2 cellular contexts compared by ENCODE assay signal in the genomic region with DNA sequence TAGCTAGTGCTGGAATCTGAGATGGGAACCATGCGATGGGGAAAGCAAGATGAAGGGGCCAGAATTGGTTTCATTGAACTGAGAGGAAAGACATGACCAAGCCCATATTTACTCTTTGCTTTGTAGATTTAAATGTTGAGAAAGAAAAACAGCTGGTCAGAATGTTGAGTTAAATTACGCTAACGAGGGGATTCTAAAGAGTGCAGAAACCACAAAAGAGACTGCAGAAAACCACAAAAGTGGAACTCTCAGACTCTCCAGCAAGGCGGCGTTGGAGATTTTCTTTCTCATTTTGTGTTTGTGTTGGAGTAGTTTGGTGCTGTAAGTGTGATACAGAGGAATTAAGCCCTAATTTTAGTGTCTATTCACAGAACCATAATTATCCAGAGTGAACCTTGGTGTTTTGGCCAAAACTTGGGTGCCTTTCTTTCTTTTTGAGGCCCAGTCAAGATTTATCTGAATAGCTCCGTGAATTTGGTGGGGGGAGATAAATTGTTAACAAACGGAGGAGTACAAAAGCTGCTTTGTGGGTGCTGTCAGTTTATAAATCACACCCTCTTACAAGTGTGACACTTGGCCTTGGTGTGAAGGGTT.
TF ChIP-seq lines count a peak whose summit lies in the region.

No MANE protein-coding gene starts in this region.

TF ChIP-seq in SK-N-SH, 30 proteins besides CTCF, POLR2A, EP300 and RAD21 (continued from another document):
- TF ChIP-seq, protein P1, sequence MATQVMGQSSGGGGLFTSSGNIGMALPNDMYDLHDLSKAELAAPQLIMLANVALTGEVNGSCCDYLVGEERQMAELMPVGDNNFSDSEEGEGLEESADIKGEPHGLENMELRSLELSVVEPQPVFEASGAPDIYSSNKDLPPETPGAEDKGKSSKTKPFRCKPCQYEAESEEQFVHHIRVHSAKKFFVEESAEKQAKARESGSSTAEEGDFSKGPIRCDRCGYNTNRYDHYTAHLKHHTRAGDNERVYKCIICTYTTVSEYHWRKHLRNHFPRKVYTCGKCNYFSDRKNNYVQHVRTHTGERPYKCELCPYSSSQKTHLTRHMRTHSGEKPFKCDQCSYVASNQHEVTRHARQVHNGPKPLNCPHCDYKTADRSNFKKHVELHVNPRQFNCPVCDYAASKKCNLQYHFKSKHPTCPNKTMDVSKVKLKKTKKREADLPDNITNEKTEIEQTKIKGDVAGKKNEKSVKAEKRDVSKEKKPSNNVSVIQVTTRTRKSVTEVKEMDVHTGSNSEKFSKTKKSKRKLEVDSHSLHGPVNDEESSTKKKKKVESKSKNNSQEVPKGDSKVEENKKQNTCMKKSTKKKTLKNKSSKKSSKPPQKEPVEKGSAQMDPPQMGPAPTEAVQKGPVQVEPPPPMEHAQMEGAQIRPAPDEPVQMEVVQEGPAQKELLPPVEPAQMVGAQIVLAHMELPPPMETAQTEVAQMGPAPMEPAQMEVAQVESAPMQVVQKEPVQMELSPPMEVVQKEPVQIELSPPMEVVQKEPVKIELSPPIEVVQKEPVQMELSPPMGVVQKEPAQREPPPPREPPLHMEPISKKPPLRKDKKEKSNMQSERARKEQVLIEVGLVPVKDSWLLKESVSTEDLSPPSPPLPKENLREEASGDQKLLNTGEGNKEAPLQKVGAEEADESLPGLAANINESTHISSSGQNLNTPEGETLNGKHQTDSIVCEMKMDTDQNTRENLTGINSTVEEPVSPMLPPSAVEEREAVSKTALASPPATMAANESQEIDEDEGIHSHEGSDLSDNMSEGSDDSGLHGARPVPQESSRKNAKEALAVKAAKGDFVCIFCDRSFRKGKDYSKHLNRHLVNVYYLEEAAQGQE (IDR thresholded peaks at IDR 0.05; ENCODE audit: low read depth, low read length): no peak
- TF ChIP-seq TEAD4 (IDR thresholded peaks at IDR 0.05; ENCODE audit: borderline replicate concordance, insufficient read depth) (no peak), GABPA (IDR thresholded peaks at IDR 0.05; ENCODE audit: low read depth) (no peak)
- TF ChIP-seq, protein P2, sequence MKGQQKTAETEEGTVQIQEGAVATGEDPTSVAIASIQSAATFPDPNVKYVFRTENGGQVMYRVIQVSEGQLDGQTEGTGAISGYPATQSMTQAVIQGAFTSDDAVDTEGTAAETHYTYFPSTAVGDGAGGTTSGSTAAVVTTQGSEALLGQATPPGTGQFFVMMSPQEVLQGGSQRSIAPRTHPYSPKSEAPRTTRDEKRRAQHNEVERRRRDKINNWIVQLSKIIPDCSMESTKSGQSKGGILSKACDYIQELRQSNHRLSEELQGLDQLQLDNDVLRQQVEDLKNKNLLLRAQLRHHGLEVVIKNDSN (IDR thresholded peaks at IDR 0.05; ENCODE audit: borderline replicate concordance, low read depth): no peak

TF ChIP-seq in SK-N-SH treated with all-trans-retinoic acid at 6 μM for 48 hours, 23 proteins besides CTCF, POLR2A, EP300 and RAD21 (continued from another document):
- TF ChIP-seq ZNF70 (CRISPR knock-in tag; IDR thresholded peaks at IDR 0.05) (no peak), GLIS3 (CRISPR knock-in tag; IDR thresholded peaks at IDR 0.05) (no peak), CSDC2 (CRISPR knock-in tag; IDR thresholded peaks at IDR 0.05) (no peak)
- TF ChIP-seq, protein P3, sequence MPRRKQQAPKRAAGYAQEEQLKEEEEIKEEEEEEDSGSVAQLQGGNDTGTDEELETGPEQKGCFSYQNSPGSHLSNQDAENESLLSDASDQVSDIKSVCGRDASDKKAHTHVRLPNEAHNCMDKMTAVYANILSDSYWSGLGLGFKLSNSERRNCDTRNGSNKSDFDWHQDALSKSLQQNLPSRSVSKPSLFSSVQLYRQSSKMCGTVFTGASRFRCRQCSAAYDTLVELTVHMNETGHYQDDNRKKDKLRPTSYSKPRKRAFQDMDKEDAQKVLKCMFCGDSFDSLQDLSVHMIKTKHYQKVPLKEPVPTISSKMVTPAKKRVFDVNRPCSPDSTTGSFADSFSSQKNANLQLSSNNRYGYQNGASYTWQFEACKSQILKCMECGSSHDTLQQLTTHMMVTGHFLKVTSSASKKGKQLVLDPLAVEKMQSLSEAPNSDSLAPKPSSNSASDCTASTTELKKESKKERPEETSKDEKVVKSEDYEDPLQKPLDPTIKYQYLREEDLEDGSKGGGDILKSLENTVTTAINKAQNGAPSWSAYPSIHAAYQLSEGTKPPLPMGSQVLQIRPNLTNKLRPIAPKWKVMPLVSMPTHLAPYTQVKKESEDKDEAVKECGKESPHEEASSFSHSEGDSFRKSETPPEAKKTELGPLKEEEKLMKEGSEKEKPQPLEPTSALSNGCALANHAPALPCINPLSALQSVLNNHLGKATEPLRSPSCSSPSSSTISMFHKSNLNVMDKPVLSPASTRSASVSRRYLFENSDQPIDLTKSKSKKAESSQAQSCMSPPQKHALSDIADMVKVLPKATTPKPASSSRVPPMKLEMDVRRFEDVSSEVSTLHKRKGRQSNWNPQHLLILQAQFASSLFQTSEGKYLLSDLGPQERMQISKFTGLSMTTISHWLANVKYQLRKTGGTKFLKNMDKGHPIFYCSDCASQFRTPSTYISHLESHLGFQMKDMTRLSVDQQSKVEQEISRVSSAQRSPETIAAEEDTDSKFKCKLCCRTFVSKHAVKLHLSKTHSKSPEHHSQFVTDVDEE (CRISPR knock-in tag; IDR thresholded peaks at IDR 0.05): no peak
